ENCODE assay signal across 10 cellular contexts in the genomic region with DNA sequence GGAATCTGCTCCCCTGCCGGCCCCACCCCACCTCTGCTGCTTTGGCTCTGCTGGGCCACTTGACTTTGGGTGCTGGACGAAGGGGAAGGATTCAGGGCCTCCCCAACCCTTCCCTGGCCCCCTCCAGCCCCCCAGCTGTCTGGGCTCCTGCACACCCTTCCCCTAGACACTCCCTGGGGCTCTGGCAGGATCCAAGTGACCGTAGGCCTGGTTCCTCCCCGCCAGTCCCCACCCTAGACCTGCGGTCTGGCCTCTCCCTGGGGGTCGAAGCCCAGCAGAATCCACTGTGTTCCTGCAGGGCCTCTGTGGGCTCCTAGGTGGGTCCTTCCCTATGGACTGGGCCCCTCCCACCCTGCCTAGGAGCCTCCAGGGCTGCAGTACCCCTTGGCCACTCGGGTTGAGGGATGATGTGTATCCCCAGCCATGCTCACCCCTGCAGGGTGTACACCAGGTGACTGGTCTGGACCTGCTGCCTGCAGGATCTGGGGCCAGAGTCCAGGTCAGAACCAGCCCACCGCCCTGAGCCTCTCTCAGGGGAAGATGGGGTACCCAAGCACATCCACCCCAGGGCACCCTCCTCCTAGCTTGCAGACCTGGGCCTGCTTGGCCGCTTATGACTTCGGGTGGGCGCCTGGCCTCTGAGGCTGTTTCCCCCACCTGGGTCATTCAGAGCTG. TPM values are rescaled to one million over a fixed set of nuclear protein-coding genes. Genes with fewer than 3 reads are reported as not detected.
DNase-seq lines count a peak whose midpoint lies in the region; ATAC-seq and TF ChIP-seq lines count a peak whose summit lies in the region.
"Had no signal": no experiment of that assay in that cellular context is flagged by ENCODE, and none has a peak within 500 bp of the region (broad histone marks: within the 10 kb centered on the region; RNA-seq: fewer than 3 reads in every experiment).

No MANE protein-coding gene starts in this region.

- peaks cover 47% of the 10 kb centered on the region for H3K4me1 Mint-ChIP-seq in activated CD4-positive, alpha-beta T cell treated with anti-CD3 and anti-CD28 coated beads for 36 hours

- H3K27ac ChIP-seq in ascending aorta (peak overlapping the region; percentile 69 to 85), lung (ENCODE audit: low read depth in 1 of 2, low read length in 1 of 2) (peak overlapping the region; percentile 14 to 89), substantia nigra (ENCODE audit: low read depth, low read length, poor library complexity, severe bottlenecking) (peak overlapping the region; percentile 93)

- H3K4me3 Mint-ChIP-seq in activated CD4-positive, alpha-beta T cell treated with anti-CD3 and anti-CD28 coated beads for 36 hours: peak overlapping the region; percentile 36

- H3K4me3 ChIP-seq in ascending aorta (no peak overlapping the region), lung (no peak overlapping the region)

- intact Hi-C loops in activated CD4-positive, alpha-beta T cell treated with anti-CD3 and anti-CD28 coated beads for 36 hours (cut with DNase I, micrococcal nuclease): no loop called here
- intact Hi-C loops in ascending aorta (cut with DNase I): loop anchor here (10.0 kb wide), 1 partner anchor 539 kb away; a partner anchor contains a TSS

- H3K27ac Mint-ChIP-seq in activated CD4-positive, alpha-beta T cell treated with anti-CD3 and anti-CD28 coated beads for 36 hours: no peak overlapping the region

- H3K27me3 ChIP-seq in ascending aorta (no peaks in the 10 kb centered on the region), lung (ENCODE audit: control insufficient read depth, insufficient read depth) (no peaks in the 10 kb centered on the region)

- H3K36me3 Mint-ChIP-seq in activated CD4-positive, alpha-beta T cell treated with anti-CD3 and anti-CD28 coated beads for 36 hours (ENCODE audit: low read depth): peaks cover 33% of the 10 kb centered on the region

- no peaks in the 10 kb centered on the region for H3K9me3 Mint-ChIP-seq in activated CD4-positive, alpha-beta T cell treated with anti-CD3 and anti-CD28 coated beads for 36 hours (ENCODE audit: low read depth)

- H3K4me1 ChIP-seq in ascending aorta: peaks cover 3 to 43% of the 10 kb centered on the region in 2 donors
- peaks cover 20 to 51% of the 10 kb centered on the region in 2 donors for H3K4me1 ChIP-seq in lung (ENCODE audit: control insufficient read depth in 2 of 2, insufficient read depth in 2 of 2, low read length in 2 of 2)

- H3K27me3 Mint-ChIP-seq in activated CD4-positive, alpha-beta T cell treated with anti-CD3 and anti-CD28 coated beads for 36 hours: no peaks in the 10 kb centered on the region

- WGBS in lung, 2 donors: 66 to 67% methylated on average over 11 of the region's 11 CpGs

- CTCF ChIA-PET in activated CD4-positive, alpha-beta T cell treated with anti-CD3 and anti-CD28 coated beads for 36 hours (lab: Charles Lee): interaction anchor here (0.6 to 1.0 kb wide), 3 partner anchors 14 to 376 kb away, joined by 3 read pairs; no protein-coding TSS in a partner anchor

- TF ChIP-seq CTCF in ascending aorta (IDR thresholded peaks at IDR 0.05) (no peak), lung (IDR thresholded peaks at IDR 0.05; ENCODE audit: control extremely low read depth, extremely low read depth) (no peak)

- no peaks in the 10 kb centered on the region for H3K9me3 ChIP-seq in ascending aorta
- peaks cover 0 to 3% of the 10 kb centered on the region in 2 donors for H3K9me3 ChIP-seq in lung (ENCODE audit: control insufficient read depth in 2 of 2, insufficient read depth in 1 of 2, low read length in 1 of 2)

- DNase-seq in activated CD4-positive, alpha-beta T cell treated with anti-CD3 and anti-CD28 coated beads for 36 hours: peak; percentile 28
- DNase-seq in activated CD4-positive, alpha-beta T cell treated with anti-CD3 and anti-CD28 coated beads, Interleukin-2, amount 50 U/mL, for 4 hours: no peak
- DNase-seq in ascending aorta (ENCODE audit: low spot score in 2 of 2) (peak; percentile 8 to 67), lung (ENCODE audit: low spot score) (peak; percentile 32), substantia nigra (lab: John Stamatoyannopoulos, UW) (no peak), ureter (ENCODE audit: low spot score) (no peak)
- DNase-seq: NCI-H1048 had no signal

- ATAC-seq in activated CD4-positive, alpha-beta T cell treated with anti-CD3 and anti-CD28 coated beads for 36 hours: no peak
- no peak for ATAC-seq in lung (ENCODE audit: insufficient read depth, low FRiP score)
- no peak for ATAC-seq in GM21576 (IDR thresholded peaks at IDR 0.05; ENCODE audit: unreplicated experiment)
- no peak for ATAC-seq in HG02571 (IDR thresholded peaks at IDR 0.05; ENCODE audit: unreplicated experiment)

- peaks cover 18 to 22% of the 10 kb centered on the region in 2 donors for H3K36me3 ChIP-seq in ascending aorta
- H3K36me3 ChIP-seq in lung (ENCODE audit: control insufficient read depth in 2 of 2, insufficient read depth in 2 of 2, low read length in 2 of 2): peaks cover 4 to 36% of the 10 kb centered on the region in 2 donors

- POLR2A ChIA-PET in activated CD4-positive, alpha-beta T cell treated with anti-CD3 and anti-CD28 coated beads for 36 hours (lab: Charles Lee): interaction anchor here (1.4 to 3.1 kb wide), 3 partner anchors 29 to 140 kb away, joined by 3 to 15 read pairs (median 4); no protein-coding TSS in a partner anchor

RNA-seq across cellular contexts. Expression of a gene that starts 5.6 kb away (rescaled TPM):
- 100 to 1,000 TPM; 127 to 165 TPM for total RNA-seq in activated CD4-positive, alpha-beta T cell treated with anti-CD3 and anti-CD28 coated beads for 36 hours
- 269 TPM for total RNA-seq in ascending aorta
- total RNA-seq in lung: 100 to 1,000 TPM; 131 to 132 TPM
- polyA plus RNA-seq in lung: 100 to 1,000 TPM in 1 of 2 donors, 10 to 100 TPM in 1; 99.0 to 238 TPM
- total RNA-seq in ureter: 75.0 TPM

RNA-seq across cellular contexts. Expression of a gene that starts 46.4 kb away (rescaled TPM):
- under 1 TPM; 0.16 TPM for total RNA-seq in activated CD4-positive, alpha-beta T cell treated with anti-CD3 and anti-CD28 coated beads for 36 hours
- total RNA-seq in ascending aorta (not detected), lung (under 1 TPM in 1 of 2 donors, not detected in 1; 0.51 TPM), ureter (not detected)
- polyA plus RNA-seq in lung: under 1 TPM; 0.02 to 0.19 TPM
- total RNA-seq: astrocyte had no signal

RNA-seq across cellular contexts. Expression of a gene that starts 47.7 kb away (rescaled TPM):
- total RNA-seq in activated CD4-positive, alpha-beta T cell treated with anti-CD3 and anti-CD28 coated beads for 36 hours: 10 to 100 TPM; 15.2 to 16.4 TPM
- total RNA-seq in ascending aorta (61.8 TPM), lung (100 to 1,000 TPM in 1 of 2 donors, 10 to 100 TPM in 1; 18.7 to 106 TPM), ureter (42.8 TPM)
- 100 to 1,000 TPM in 1 of 2 donors, 10 to 100 TPM in 1; 37.9 to 110 TPM for polyA plus RNA-seq in lung

RNA-seq across cellular contexts. Expression of a gene that starts 47.9 kb away (rescaled TPM):
- 10 to 100 TPM; 13.6 to 13.7 TPM for total RNA-seq in activated CD4-positive, alpha-beta T cell treated with anti-CD3 and anti-CD28 coated beads for 36 hours
- total RNA-seq in ascending aorta: 6.9 TPM
- total RNA-seq in lung: 10 to 100 TPM; 17.6 to 33.9 TPM
- polyA plus RNA-seq in lung: 10 to 100 TPM; 13.6 to 15.6 TPM
- total RNA-seq in ureter: 20.5 TPM

Comparison
In these comparisons a context has a peak if more than half of its experiments do, and no peak if none do; other contexts are left out.
1. DNase-seq: peak in activated CD4-positive, alpha-beta T cell treated with anti-CD3 and anti-CD28 coated beads for 36 hours (single experiment), ascending aorta (2 of 2) and lung (single experiment); none in activated CD4-positive, alpha-beta T cell treated with anti-CD3 and anti-CD28 coated beads, Interleukin-2, amount 50 U/mL, for 4 hours (0 of 2), substantia nigra (0 of 49) and ureter (single experiment).
2. Peak in every context shown above with its lines, with median percentiles within 50 percentile points of each other: H3K27ac ChIP-seq.